Comparison of ENCODE assay signal across 1 cellular context in the genomic region with DNA sequence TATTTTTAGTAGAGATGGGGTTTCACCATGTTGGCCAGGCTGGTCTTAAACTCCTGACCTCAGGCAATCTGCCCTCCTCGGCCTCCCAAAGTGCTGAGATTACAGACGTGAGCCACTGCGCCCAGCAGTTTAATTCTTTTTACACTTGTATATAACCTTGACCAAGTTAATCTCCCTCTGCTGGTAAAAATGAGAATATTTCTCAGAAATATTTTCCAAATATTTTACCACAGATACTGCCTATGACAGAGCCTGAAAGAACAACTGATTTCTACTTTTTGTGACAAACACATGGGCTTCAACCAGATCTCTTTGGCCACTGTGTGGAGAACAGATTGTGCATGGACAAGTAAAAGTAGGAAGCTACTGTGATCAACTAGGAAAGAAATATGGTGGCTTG.
TF ChIP-seq lines count a peak whose summit lies in the region.

No MANE protein-coding gene starts in this region.

TF ChIP-seq in HCT116, 20 proteins besides CTCF, POLR2A, EP300 and RAD21 (continued from another document):
- TF ChIP-seq, protein P1, sequence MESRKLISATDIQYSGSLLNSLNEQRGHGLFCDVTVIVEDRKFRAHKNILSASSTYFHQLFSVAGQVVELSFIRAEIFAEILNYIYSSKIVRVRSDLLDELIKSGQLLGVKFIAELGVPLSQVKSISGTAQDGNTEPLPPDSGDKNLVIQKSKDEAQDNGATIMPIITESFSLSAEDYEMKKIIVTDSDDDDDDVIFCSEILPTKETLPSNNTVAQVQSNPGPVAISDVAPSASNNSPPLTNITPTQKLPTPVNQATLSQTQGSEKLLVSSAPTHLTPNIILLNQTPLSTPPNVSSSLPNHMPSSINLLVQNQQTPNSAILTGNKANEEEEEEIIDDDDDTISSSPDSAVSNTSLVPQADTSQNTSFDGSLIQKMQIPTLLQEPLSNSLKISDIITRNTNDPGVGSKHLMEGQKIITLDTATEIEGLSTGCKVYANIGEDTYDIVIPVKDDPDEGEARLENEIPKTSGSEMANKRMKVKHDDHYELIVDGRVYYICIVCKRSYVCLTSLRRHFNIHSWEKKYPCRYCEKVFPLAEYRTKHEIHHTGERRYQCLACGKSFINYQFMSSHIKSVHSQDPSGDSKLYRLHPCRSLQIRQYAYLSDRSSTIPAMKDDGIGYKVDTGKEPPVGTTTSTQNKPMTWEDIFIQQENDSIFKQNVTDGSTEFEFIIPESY (IDR thresholded peaks at IDR 0.05; ENCODE audit: extremely low read depth, insufficient replicate concordance, low read length), result no peak
- TF ChIP-seq CEBPB (IDR thresholded peaks at IDR 0.05; ENCODE audit: low read depth) (no peak), ZNF274 (IDR thresholded peaks at IDR 0.05; ENCODE audit: low read depth, low read length) (no peak), EGR1 (IDR thresholded peaks at IDR 0.05; ENCODE audit: low read depth) (no peak), ATF3 (IDR thresholded peaks at IDR 0.05) (no peak), TCF7L2 (IDR thresholded peaks at IDR 0.05; ENCODE audit: borderline replicate concordance, extremely low read depth, insufficient read depth, insufficient read length) (no peak), ELF1 (IDR thresholded peaks at IDR 0.05; ENCODE audit: borderline replicate concordance, low read depth) (no peak), YY1 (IDR thresholded peaks at IDR 0.05; ENCODE audit: extremely low read depth, insufficient replicate concordance, low read depth, low read length) (no peak), POLR2AphosphoS5 (IDR thresholded peaks at IDR 0.05; ENCODE audit: low read depth, low read length) (no peak), FOSL1 (IDR thresholded peaks at IDR 0.05; ENCODE audit: low read depth) (no peak)
